19 cellular contexts compared by ENCODE assay signal in genomic region chr1:20405051-20405754, GRCh38.
"Had no signal": no experiment of that assay in that cellular context is flagged by ENCODE, and none has a peak within 500 bp of the region (broad histone marks: within the 10 kb centered on the region; RNA-seq: fewer than 3 reads in every experiment).

No MANE protein-coding gene starts in this region.

- H3K4me3 ChIP-seq: adrenal gland, cardiac muscle cell, left lung, tibial nerve had no signal

- H3K4me1 ChIP-seq: adrenal gland, left lung had no signal

- H3K9me3 ChIP-seq: adrenal gland, left lung, tibial nerve had no signal

- DNase-seq: activated CD4-positive, alpha-beta T cell treated with anti-CD3 and anti-CD28 coated beads, Interleukin-2, amount 50 U/mL, for 4 hours; activated gamma-delta T cell treated with Interleukin-2 at 50 U/mL for 16 hours; activated T-cell treated with anti-CD3 and anti-CD28 coated beads for 4 hours; erythroblast; foreskin melanocyte; kidney; left lung; occipital lobe; right cardiac atrium; stimulated activated CD4-positive, alpha-beta T cell treated with anti-CD3 and anti-CD28 coated beads, Interleukin-2, amount 100 ng/mL, for 24 hours; stimulated activated naive CD8-positive, alpha-beta T cell treated with anti-CD3 and anti-CD28 coated beads, Interleukin-15, Interleukin-2, amounts not matched to agents 100 U/mL and 50 U/mL, for 24 hours; T1000 had no signal

- ATAC-seq: activated naive CD4-positive, alpha-beta T cell treated with anti-CD3 and anti-CD28 coated beads, Interleukin-2, amount 50 U/mL, for 72 hours; left lung; right cardiac atrium; stimulated activated naive CD8-positive, alpha-beta T cell treated with anti-CD3 and anti-CD28 coated beads, Interleukin-15, Interleukin-2, amounts not matched to agents 100 U/mL and 50 U/mL, for 24 hours had no signal

- H3K27ac ChIP-seq: adrenal gland, cardiac muscle cell, left lung, tibial nerve had no signal

- H3K36me3 ChIP-seq: adrenal gland, cardiac muscle cell, left lung, tibial nerve had no signal

- FAIRE-seq: colon, endometrium, kidney, urothelium cell line had no signal
